8 cellular contexts compared by ENCODE assay signal in the genomic region with DNA sequence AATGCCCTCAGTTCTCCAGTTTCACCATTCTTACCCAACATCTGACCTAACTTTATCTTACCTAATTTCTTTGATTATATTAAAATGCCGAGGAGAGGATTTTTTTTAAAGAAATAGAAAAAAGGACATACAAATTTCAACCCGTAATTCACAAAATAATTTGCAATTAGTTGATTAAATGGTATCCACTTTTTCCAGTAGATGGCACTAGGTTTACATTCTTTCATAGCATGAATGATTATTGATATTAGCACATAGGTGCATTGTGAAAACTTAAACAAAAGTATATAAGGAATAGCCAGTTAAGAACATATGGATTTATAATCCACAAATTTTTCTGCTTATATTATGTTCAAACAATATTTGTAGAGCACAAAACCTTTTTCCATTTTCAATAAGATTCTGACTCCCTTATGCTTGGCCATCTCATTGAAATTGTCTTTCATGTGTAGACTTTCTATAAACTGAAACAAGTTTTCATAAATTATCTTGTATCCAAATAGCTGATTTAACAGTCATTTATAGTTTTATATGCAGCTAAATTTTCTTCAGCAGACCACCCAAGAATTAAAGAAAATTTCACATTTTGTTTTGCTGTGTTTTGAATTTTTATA. TPM values are rescaled to one million over a fixed set of nuclear protein-coding genes. Genes with fewer than 3 reads are reported as not detected.
DNase-seq lines count a peak whose midpoint lies in the region; ATAC-seq and TF ChIP-seq lines count a peak whose summit lies in the region.

No MANE protein-coding gene starts in this region.

- no peak overlapping the region for H3K4me3 ChIP-seq in colonic mucosa

- no peak for TF ChIP-seq CTCF in colonic mucosa (IDR thresholded peaks at IDR 0.05)

- ATAC-seq in HG03460 (IDR thresholded peaks at IDR 0.05; ENCODE audit: unreplicated experiment) = no peak
- ATAC-seq in HG03045 (IDR thresholded peaks at IDR 0.05; ENCODE audit: unreplicated experiment) = no peak

- peak; percentile 67 for DNase-seq in ACHN
- peak; percentile 62 for DNase-seq in HCEC 1CT
- peak; percentile 61 for DNase-seq in SK-MEL-5 (ENCODE audit: low read depth, low spot score)
- DNase-seq in inferior parietal cortex (ENCODE audit: extremely low spot score) = peak; percentile 44
- DNase-seq in colonic mucosa = no peak
- no peak for DNase-seq in amygdala (lab: John Stamatoyannopoulos, UW)

- no peak overlapping the region for H3K9ac ChIP-seq in colonic mucosa (ENCODE audit: low read depth in 2 of 2, low read length in 2 of 2)

- H3K4me1 ChIP-seq in colonic mucosa = no peaks in the 10 kb centered on the region

- H3K27me3 ChIP-seq in colonic mucosa = no peaks in the 10 kb centered on the region

- no peaks in the 10 kb centered on the region for H3K9me3 ChIP-seq in colonic mucosa

- in situ Hi-C loops in ACHN (cut with HindIII; ENCODE audit: low pct_ligation_motif_present, low pct_unique_long_range_greater_than_20kb, low sequenced_read_pairs) (loop anchor here (25.0 kb wide), 1 partner anchor 798 kb away; no protein-coding TSS in a partner anchor), SK-MEL-5 (cut with HindIII; ENCODE audit: low pct_unique_long_range_greater_than_20kb, low sequenced_read_pairs) (no loop called here)

- no peaks in the 10 kb centered on the region for H3K36me3 ChIP-seq in colonic mucosa

- H3K27ac ChIP-seq in colonic mucosa = no peak overlapping the region

- intact Hi-C loops in colonic mucosa (cut with DNase I) = no loop called here

RNA-seq across cellular contexts. Expression of gene MSRB3, which starts 35.3 kb away (rescaled TPM):
- 7.8 and 9.0 TPM in 2 replicates for total RNA-seq in SK-MEL-5 (2014; rRNA removed; shearing (Covaris generic))
- 10.4 TPM in 2 replicates for polyA plus RNA-seq in SK-MEL-5 (2015; cell fraction: cytosol; rRNA removed)
- 7.2 and 9.0 TPM in 2 replicates for polyA plus RNA-seq in SK-MEL-5 (2015; cell fraction: nucleus; rRNA removed)
- 10 to 100 TPM in 1 of 2 donors, 1 to 10 TPM in 1; 3.5 to 29.6 TPM for total RNA-seq in colonic mucosa

Comparison
In these comparisons a context has a peak if more than half of its experiments do, and no peak if none do; other contexts are left out.
1. DNase-seq: peak in ACHN (single experiment), HCEC 1CT (single experiment), SK-MEL-5 (single experiment) and inferior parietal cortex (single experiment); none in colonic mucosa (single experiment) and amygdala (0 of 56).